ENCODE assay signal across 9 cellular contexts in genomic region chr7:27102578-27103442, GRCh38. TPM values are rescaled to one million over a fixed set of nuclear protein-coding genes. Genes with fewer than 3 reads are reported as not detected.
A peak's percentile ranks its signal among the peaks of the same experiment; 100 is the strongest.
DNase-seq lines count a peak whose midpoint lies in the region; ATAC-seq, FAIRE-seq and TF ChIP-seq lines count a peak whose summit lies in the region.
"Had no signal": no experiment of that assay in that cellular context is flagged by ENCODE, and none has a peak within 500 bp of the region (broad histone marks: within the 10 kb centered on the region; RNA-seq: fewer than 3 reads in every experiment).

TSS of gene HOXA2 (minus strand) at chr7:27102683. CDS start at chr7:27102500, 183 bp downstream.

- no peaks in the 10 kb centered on the region for H3K36me3 ChIP-seq in heart left ventricle
- H3K36me3 ChIP-seq in endodermal cell (ENCODE audit: control insufficient read depth, insufficient read depth, low read length) = no peaks in the 10 kb centered on the region
- no peaks in the 10 kb centered on the region for H3K36me3 ChIP-seq in muscle layer of colon (ENCODE audit: insufficient read depth, low read length)

- H3K4me3 Mint-ChIP-seq in endodermal cell = no peak within 1 kb of the TSS

- H3K4me3 ChIP-seq in heart left ventricle (peak within 1 kb of the TSS in 10 of 12 donors; percentile 1 to 43 (median 28)), endodermal cell (ENCODE audit: low read length) (peak within 1 kb of the TSS; percentile 61), muscle layer of colon (ENCODE audit: low read depth in 1 of 2, low read length in 2 of 2) (peak within 1 kb of the TSS; percentile 34 to 53)

- H3K9me3 Mint-ChIP-seq in endodermal cell = peaks cover 2% of the 10 kb centered on the region

- H3K9me3 ChIP-seq in heart left ventricle (no peaks in the 10 kb centered on the region), endodermal cell (ENCODE audit: control insufficient read depth, low read length) (no peaks in the 10 kb centered on the region), muscle layer of colon (ENCODE audit: low read length) (no peaks in the 10 kb centered on the region)

- no peak within 1 kb of the TSS for H3K27ac Mint-ChIP-seq in endodermal cell

- H3K27me3 Mint-ChIP-seq in endodermal cell (ENCODE audit: insufficient read depth) = peaks cover 100% of the 10 kb centered on the region

- DNase-seq in heart left ventricle (no peak), left ventricle myocardium superior (no peak), endodermal cell (peak; percentile 67), urothelium cell line (ENCODE audit: low spot score) (no peak), DMS114 treated with DMSO at 0.1 percent for 48 hours (lab: John Stamatoyannopoulos, UW; ENCODE audit: unreplicated experiment) (no peak), NCI-H2227 (lab: John Stamatoyannopoulos, UW; ENCODE audit: unreplicated experiment) (no peak)
- DNase-seq: stimulated activated CD4-positive, alpha-beta T cell treated with anti-CD3 and anti-CD28 coated beads, Interleukin-4, amount 100 ng/mL, for 1 hour had no signal

- H3K4me1 Mint-ChIP-seq in endodermal cell = peaks cover 16% of the 10 kb centered on the region

- H3K36me3 Mint-ChIP-seq in endodermal cell (ENCODE audit: low read depth) = no peaks in the 10 kb centered on the region

- FAIRE-seq in urothelium cell line (lab: Jason Lieb, UNC) = peak; percentile 68

- H3K9ac ChIP-seq in endodermal cell (ENCODE audit: extremely low read depth, low read length, poor library complexity, severe bottlenecking) (no peak within 1 kb of the TSS), muscle layer of colon (ENCODE audit: low read length) (peak within 1 kb of the TSS; percentile 42)

- WGBS in heart left ventricle, 4 donors = 5 to 8% (median 5%) methylated on average over 29 of the region's 29 CpGs
- WGBS in endodermal cell (ENCODE audit: insufficient coverage in 1 of 2, insufficient read length in 1 of 2), 2 experiments = 4 to 7% methylated on average over 7 to 29 of the region's 29 CpGs

- H3K4me1 ChIP-seq in heart left ventricle (peaks cover 0 to 40% (median 7%) of the 10 kb centered on the region in 12 donors), endodermal cell (ENCODE audit: control insufficient read depth, insufficient read depth, low read length) (peaks cover 4% of the 10 kb centered on the region), muscle layer of colon (ENCODE audit: insufficient read depth, low read length) (peaks cover 48% of the 10 kb centered on the region)

- intact Hi-C loops in heart left ventricle (cut with DNase I) = no loop called here
- intact Hi-C loops in left ventricle myocardium superior (cut with micrococcal nuclease) = no loop called here

- TF ChIP-seq POLR2A in heart left ventricle (IDR thresholded peaks at IDR 0.05) = no peak

- H3K27me3 ChIP-seq in heart left ventricle = peaks cover 62 to 100% (median 98%) of the 10 kb centered on the region in 9 donors
- peaks cover 100% of the 10 kb centered on the region for H3K27me3 ChIP-seq in endodermal cell (ENCODE audit: control insufficient read depth, insufficient read depth, low read length, poor library complexity, severe bottlenecking)
- no peaks in the 10 kb centered on the region for H3K27me3 ChIP-seq in muscle layer of colon (ENCODE audit: control insufficient read depth in 1 of 2, insufficient read depth in 2 of 2, low read length in 2 of 2)

- no peak for TF ChIP-seq CTCF in heart left ventricle (IDR thresholded peaks at IDR 0.05)
- TF ChIP-seq CTCF in endodermal cell (conservative IDR thresholded peaks at IDR 0.05) = no peak

- ATAC-seq in heart left ventricle (peak in 1 of 4 donors; percentile 50), left ventricle myocardium superior (no peak), GM21423 (IDR thresholded peaks at IDR 0.05; ENCODE audit: unreplicated experiment) (no peak)

- H3K27ac ChIP-seq in heart left ventricle (peak within 1 kb of the TSS in 8 of 12 donors; percentile 10 to 93 (median 53)), endodermal cell (ENCODE audit: low read depth, low read length) (peak within 1 kb of the TSS; percentile 96), muscle layer of colon (ENCODE audit: low read depth, low read length) (peak within 1 kb of the TSS; percentile 81)

RNA-seq across cellular contexts. Expression of gene HOXA2, which starts in this region (rescaled TPM):
- total RNA-seq in heart left ventricle = under 1 TPM in 2 of 9 donors, not detected in 7; 0.14 to 0.57 TPM
- under 1 TPM in 1 of 2 donors, not detected in 1; 0.03 TPM for polyA plus RNA-seq in heart left ventricle
- 0.12 TPM for total RNA-seq in left ventricle myocardium superior
- not detected for total RNA-seq in endodermal cell
- polyA plus RNA-seq in endodermal cell (2013, experiment 1 of 2) = 27.2 TPM
- polyA plus RNA-seq in endodermal cell (2013, experiment 2 of 2) = 22.7 TPM
